1 cellular context compared by ENCODE assay signal in the genomic region with DNA sequence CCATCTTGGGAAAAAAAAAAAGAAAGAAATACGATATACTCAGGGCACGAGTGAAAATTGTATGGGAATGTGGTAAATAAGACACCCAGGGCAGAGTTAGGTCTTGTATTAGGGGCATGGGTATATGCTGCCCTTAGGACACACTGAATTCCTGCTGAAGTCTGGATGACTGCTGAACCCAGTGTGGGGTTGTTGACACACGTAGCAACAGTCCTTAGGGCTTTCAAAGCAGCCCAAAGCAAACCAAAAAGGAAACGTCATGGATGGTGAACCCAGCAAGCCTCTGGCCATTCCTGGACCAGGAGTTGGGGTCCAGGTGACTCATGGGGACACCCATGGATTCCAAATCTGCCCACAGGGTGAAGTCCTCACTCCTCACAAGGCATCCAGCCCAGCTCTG.
TF ChIP-seq lines count a peak whose summit lies in the region.

No MANE protein-coding gene starts in this region.

TF ChIP-seq in H1, 55 proteins besides CTCF, POLR2A, EP300 and RAD21:
- TF ChIP-seq, protein P1, sequence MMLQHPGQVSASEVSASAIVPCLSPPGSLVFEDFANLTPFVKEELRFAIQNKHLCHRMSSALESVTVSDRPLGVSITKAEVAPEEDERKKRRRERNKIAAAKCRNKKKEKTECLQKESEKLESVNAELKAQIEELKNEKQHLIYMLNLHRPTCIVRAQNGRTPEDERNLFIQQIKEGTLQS (IDR thresholded peaks at IDR 0.05; ENCODE audit: insufficient read depth, low read depth, low read length), result no peak
